ENCODE assay signal across 13 cellular contexts in the genomic region with DNA sequence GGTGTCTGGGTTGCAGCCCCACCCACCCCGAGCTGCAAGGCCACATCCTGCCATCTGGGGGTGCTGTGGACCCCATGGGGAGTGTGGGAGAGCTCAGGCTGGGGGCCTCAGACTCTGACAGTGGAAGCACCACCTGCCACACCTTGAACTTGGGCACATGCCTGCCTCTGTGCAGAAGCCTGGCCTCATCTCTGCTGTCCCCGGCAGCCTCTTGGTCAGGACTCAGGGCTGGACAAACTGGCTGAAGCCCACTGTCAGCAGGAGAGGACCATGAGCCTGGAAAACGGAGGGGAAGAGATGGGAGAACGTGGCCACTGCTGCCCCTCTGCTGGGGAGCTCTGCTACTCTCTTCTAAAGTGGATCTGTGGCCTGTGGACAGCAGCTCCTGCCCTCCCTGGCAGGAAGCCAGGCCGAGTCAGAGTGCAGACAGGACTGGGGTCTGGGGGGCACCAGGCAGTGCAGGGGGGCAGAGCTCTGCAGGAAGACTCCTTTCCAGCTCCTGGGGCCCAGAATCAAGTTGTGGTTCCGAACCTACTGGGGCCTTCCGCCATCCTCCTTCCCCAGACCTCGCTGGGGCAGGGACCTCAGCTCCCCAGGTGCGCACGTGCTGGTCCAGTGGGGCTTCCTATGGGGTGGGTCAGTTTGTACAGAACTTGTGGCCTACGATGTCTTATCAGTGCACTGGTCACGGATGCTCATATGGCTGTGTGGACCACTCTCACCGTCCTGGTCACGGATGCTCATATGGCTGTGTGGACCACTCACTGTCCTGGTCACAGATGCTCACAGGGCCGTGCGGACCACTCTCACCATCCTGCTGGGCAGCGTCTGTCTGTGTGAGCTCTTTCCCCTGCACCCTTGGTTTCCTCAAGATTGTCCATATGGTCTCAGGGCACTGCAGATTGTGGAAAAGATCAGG.
A peak's percentile ranks its signal among the peaks of the same experiment; 100 is the strongest.
DNase-seq lines count a peak whose midpoint lies in the region; ATAC-seq and TF ChIP-seq lines count a peak whose summit lies in the region.
"Had no signal": no experiment of that assay in that cellular context is flagged by ENCODE, and none has a peak within 500 bp of the region (broad histone marks: within the 10 kb centered on the region; RNA-seq: fewer than 3 reads in every experiment).

No MANE protein-coding gene starts in this region.

- CTCF ChIA-PET in activated naive CD4-positive, alpha-beta T cell treated with anti-CD3 and anti-CD28 coated beads, Interleukin-2, amount 10 ng/mL, durations not matched to agents 7 days and 5 days (lab: Charles Lee), result no interaction called here
- CTCF ChIA-PET in CD4-positive, alpha-beta memory T cell (lab: Charles Lee; ENCODE audit: partially characterized antibody), result no interaction called here

- H3K9me3 ChIP-seq in MM.1S (replicated peaks; ENCODE audit: insufficient read depth, low read length) (no peaks in the 10 kb centered on the region), upper lobe of right lung (no peaks in the 10 kb centered on the region)
- no peaks in the 10 kb centered on the region for H3K9me3 ChIP-seq in CD4-positive, alpha-beta memory T cell (ENCODE audit: control insufficient read depth in 1 of 2, low read length in 2 of 2)

- H3K9me2 ChIP-seq in MM.1S (replicated peaks; ENCODE audit: insufficient read depth, low read length), result no peaks in the 10 kb centered on the region

- no peak overlapping the region for H3K27ac Mint-ChIP-seq in activated naive CD4-positive, alpha-beta T cell treated with anti-CD3 and anti-CD28 coated beads, Interleukin-2, amount 10 ng/mL, durations not matched to agents 7 days and 5 days
- peak overlapping the region in 1 of 7 donors; percentile 81 for H3K27ac Mint-ChIP-seq in CD4-positive, alpha-beta memory T cell
- H3K27ac Mint-ChIP-seq: natural killer cell treated with Interleukin-12 subunit alpha and Interleukin-12 subunit beta and Interleukin-15 and Interleukin-18, amount 100 ng/mL, for 72 hours had no signal

- peak; percentile 40 for DNase-seq in activated naive CD4-positive, alpha-beta T cell treated with anti-CD3 and anti-CD28 coated beads, Interleukin-2, amount 10 ng/mL, durations not matched to agents 7 days and 5 days
- DNase-seq in activated naive CD4-positive, alpha-beta T cell treated with Interleukin-2 at 50 U/mL for 16 hours, result no peak
- DNase-seq in MM.1S (no peak), fibroblast of the aortic adventitia (ENCODE audit: low read depth) (no peak), upper lobe of right lung (peak; percentile 56), SIG-M5 treated with dmso at 0.1 percent for 504 hours (lab: John Stamatoyannopoulos, UW; ENCODE audit: unreplicated experiment) (no peak), activated gamma-delta T cell (lab: John Stamatoyannopoulos, UW) (no peak)
- DNase-seq in CD4-positive, alpha-beta memory T cell, result no peak
- DNase-seq: MV-4-11; NCI-H526 treated with DMSO at 0.1 percent for 48 hours; stimulated activated naive CD4-positive, alpha-beta T cell had no signal

- H4K20me1 ChIP-seq in MM.1S (ENCODE audit: insufficient read depth, low read length), result no peaks in the 10 kb centered on the region

- H3K27ac ChIP-seq in MM.1S (ENCODE audit: low read length), result no peak overlapping the region
- no peak overlapping the region for H3K27ac ChIP-seq in upper lobe of right lung
- no peak overlapping the region for H3K27ac ChIP-seq in CD4-positive, alpha-beta memory T cell (ENCODE audit: low read depth, low read length)
- H3K27ac ChIP-seq: C4-2B had no signal

- H3F3A ChIP-seq in MM.1S (ENCODE audit: insufficient read depth, low read length), result no peaks in the 10 kb centered on the region

- ATAC-seq in upper lobe of right lung, result peak; percentile 13

- no peaks in the 10 kb centered on the region for H3K9me3 Mint-ChIP-seq in activated naive CD4-positive, alpha-beta T cell treated with anti-CD3 and anti-CD28 coated beads, Interleukin-2, amount 10 ng/mL, durations not matched to agents 7 days and 5 days
- no peaks in the 10 kb centered on the region for H3K9me3 Mint-ChIP-seq in CD4-positive, alpha-beta memory T cell
- H3K9me3 Mint-ChIP-seq: natural killer cell treated with Interleukin-12 subunit alpha and Interleukin-12 subunit beta and Interleukin-15 and Interleukin-18, amount 100 ng/mL, for 72 hours had no signal

- H3K4me1 ChIP-seq in MM.1S (ENCODE audit: low read length), result no peaks in the 10 kb centered on the region
- H3K4me1 ChIP-seq in upper lobe of right lung, result no peaks in the 10 kb centered on the region
- H3K4me1 ChIP-seq in CD4-positive, alpha-beta memory T cell (ENCODE audit: insufficient read depth, low read length), result no peaks in the 10 kb centered on the region

- no peaks in the 10 kb centered on the region for H3K79me2 ChIP-seq in MM.1S (ENCODE audit: low read length)

- H2AFZ ChIP-seq in MM.1S (ENCODE audit: low read length), result no peak overlapping the region

- no peak overlapping the region for H3K4me2 ChIP-seq in MM.1S (ENCODE audit: low read depth, low read length)

- H3K9ac ChIP-seq in MM.1S (ENCODE audit: low read length), result no peak overlapping the region

- no peak overlapping the region for H3K4me3 Mint-ChIP-seq in activated naive CD4-positive, alpha-beta T cell treated with anti-CD3 and anti-CD28 coated beads, Interleukin-2, amount 10 ng/mL, durations not matched to agents 7 days and 5 days
- H3K4me3 Mint-ChIP-seq in CD4-positive, alpha-beta memory T cell, result no peak overlapping the region
- H3K4me3 Mint-ChIP-seq: natural killer cell treated with Interleukin-12 subunit alpha and Interleukin-12 subunit beta and Interleukin-15 and Interleukin-18, amount 100 ng/mL, for 72 hours had no signal

- H3K36me3 ChIP-seq in MM.1S (replicated peaks; ENCODE audit: insufficient read depth, low read length) (no peaks in the 10 kb centered on the region), upper lobe of right lung (no peaks in the 10 kb centered on the region)
- no peaks in the 10 kb centered on the region for H3K36me3 ChIP-seq in CD4-positive, alpha-beta memory T cell (ENCODE audit: insufficient read depth, low read length)

- intact Hi-C loops in upper lobe of right lung (cut with DNase I), result no loop called here
- intact Hi-C loops in CD4-positive, alpha-beta memory T cell (cut with micrococcal nuclease), result no loop called here

- no peaks in the 10 kb centered on the region for H3K36me3 Mint-ChIP-seq in activated naive CD4-positive, alpha-beta T cell treated with anti-CD3 and anti-CD28 coated beads, Interleukin-2, amount 10 ng/mL, durations not matched to agents 7 days and 5 days
- peaks cover 5 to 14% of the 10 kb centered on the region in 2 donors for H3K36me3 Mint-ChIP-seq in CD4-positive, alpha-beta memory T cell
- H3K36me3 Mint-ChIP-seq: natural killer cell treated with Interleukin-12 subunit alpha and Interleukin-12 subunit beta and Interleukin-15 and Interleukin-18, amount 100 ng/mL, for 72 hours had no signal

- no peaks in the 10 kb centered on the region for H3K27me3 Mint-ChIP-seq in activated naive CD4-positive, alpha-beta T cell treated with anti-CD3 and anti-CD28 coated beads, Interleukin-2, amount 10 ng/mL, durations not matched to agents 7 days and 5 days
- no peaks in the 10 kb centered on the region for H3K27me3 Mint-ChIP-seq in CD4-positive, alpha-beta memory T cell
- H3K27me3 Mint-ChIP-seq: natural killer cell treated with Interleukin-12 subunit alpha and Interleukin-12 subunit beta and Interleukin-15 and Interleukin-18, amount 100 ng/mL, for 72 hours had no signal

- H3K4me3 ChIP-seq in MM.1S (ENCODE audit: low read length), result no peak overlapping the region
- H3K4me3 ChIP-seq in fibroblast of the aortic adventitia (ENCODE audit: low read depth, low read length), result no peak overlapping the region
- H3K4me3 ChIP-seq in upper lobe of right lung, result no peak overlapping the region
- H3K4me3 ChIP-seq in CD4-positive, alpha-beta memory T cell (ENCODE audit: low read length in 2 of 2), result no peak overlapping the region

- H3K4me1 Mint-ChIP-seq in activated naive CD4-positive, alpha-beta T cell treated with anti-CD3 and anti-CD28 coated beads, Interleukin-2, amount 10 ng/mL, durations not matched to agents 7 days and 5 days, result no peaks in the 10 kb centered on the region
- peaks cover 0 to 6% (median under 1%) of the 10 kb centered on the region in 4 donors for H3K4me1 Mint-ChIP-seq in CD4-positive, alpha-beta memory T cell

- TF ChIP-seq CTCF in MM.1S (IDR thresholded peaks at IDR 0.05; ENCODE audit: low read length), result 0 out of 2 replicates have a peak, but pooled peaks have one; percentile 7
- peak; percentile 21 for TF ChIP-seq CTCF in fibroblast of the aortic adventitia (IDR thresholded peaks at IDR 0.05; ENCODE audit: insufficient read depth, low read length)
- TF ChIP-seq CTCF in upper lobe of right lung (IDR thresholded peaks at IDR 0.05), result peak; percentile 7

- POLR2A ChIA-PET in CD4-positive, alpha-beta memory T cell (lab: Charles Lee; ENCODE audit: partially characterized antibody), result no interaction called here

- H3K27me3 ChIP-seq in MM.1S (replicated peaks; ENCODE audit: insufficient read depth, low read length), result peaks cover 6% of the 10 kb centered on the region
- no peaks in the 10 kb centered on the region for H3K27me3 ChIP-seq in upper lobe of right lung
- no peaks in the 10 kb centered on the region for H3K27me3 ChIP-seq in CD4-positive, alpha-beta memory T cell (ENCODE audit: insufficient read depth, low read length)

Comparison
In these comparisons a context has a peak if more than half of its experiments do, and no peak if none do; other contexts are left out.
1. DNase-seq: peak in activated naive CD4-positive, alpha-beta T cell treated with anti-CD3 and anti-CD28 coated beads, Interleukin-2, amount 10 ng/mL, durations not matched to agents 7 days and 5 days (single experiment) and upper lobe of right lung (single experiment); none in activated naive CD4-positive, alpha-beta T cell treated with Interleukin-2 at 50 U/mL for 16 hours (single experiment), MM.1S (single experiment), fibroblast of the aortic adventitia (single experiment), SIG-M5 treated with dmso at 0.1 percent for 504 hours (single experiment), activated gamma-delta T cell (single experiment) and CD4-positive, alpha-beta memory T cell (0 of 5).
2. Peak in every context shown above with its lines, with median percentiles within 50 percentile points of each other: CTCF ChIP-seq.